13 cellular contexts compared by ENCODE assay signal in genomic region chr7:28904539-28905143, GRCh38. TPM values are rescaled to one million over a fixed set of nuclear protein-coding genes. Genes with fewer than 3 reads are reported as not detected.
DNase-seq lines count a peak whose midpoint lies in the region; ATAC-seq and TF ChIP-seq lines count a peak whose summit lies in the region.
"Had no signal": no experiment of that assay in that cellular context is flagged by ENCODE, and none has a peak within 500 bp of the region (broad histone marks: within the 10 kb centered on the region; RNA-seq: fewer than 3 reads in every experiment).

No MANE protein-coding gene starts in this region.

- no peak overlapping the region for H3K9ac ChIP-seq in neural progenitor cell

- DNase-seq in Daoy (ENCODE audit: low read depth): peak; percentile 42
- DNase-seq in NCI-H69 (lab: John Stamatoyannopoulos, UW): peak; percentile 96
- peak; percentile 15 for DNase-seq in epithelial cell of esophagus (ENCODE audit: low read depth)
- DNase-seq in neural progenitor cell (ENCODE audit: low spot score): peak; percentile 34
- DNase-seq in HUDEP-2 (lab: John Stamatoyannopoulos, UW; ENCODE audit: unreplicated experiment in 76 of 76): no peak
- no peak for DNase-seq in T-cell
- DNase-seq in COR-L47 (lab: John Stamatoyannopoulos, UW): no peak
- no peak for DNase-seq in COLO829 (ENCODE audit: low spot score)
- DNase-seq: activated naive CD4-positive, alpha-beta T cell; naive thymus-derived CD8-positive, alpha-beta T cell; NCI-H526 had no signal

- no peaks in the 10 kb centered on the region for H3K36me3 ChIP-seq in neural progenitor cell
- H3K36me3 ChIP-seq: gastroesophageal sphincter had no signal

- peaks cover 42% of the 10 kb centered on the region for H3F3A ChIP-seq in neural progenitor cell (ENCODE audit: low read depth)

- H3K4me3 ChIP-seq in epithelial cell of esophagus (ENCODE audit: low read length) (no peak overlapping the region), neural progenitor cell (no peak overlapping the region)

- H3K27ac Mint-ChIP-seq in neural progenitor cell (no peak overlapping the region), T-cell (no peak overlapping the region)
- H3K27ac Mint-ChIP-seq: naive thymus-derived CD8-positive, alpha-beta T cell had no signal

- ATAC-seq in T-cell (replicated peaks in 1 of 4): no peak
- ATAC-seq: gastroesophageal sphincter; naive thymus-derived CD8-positive, alpha-beta T cell had no signal

- H3K27me3 ChIP-seq in neural progenitor cell: no peaks in the 10 kb centered on the region
- H3K27me3 ChIP-seq: gastroesophageal sphincter had no signal

- H3K4me1 Mint-ChIP-seq in neural progenitor cell: peaks cover 31% of the 10 kb centered on the region
- H3K4me1 Mint-ChIP-seq in T-cell: no peaks in the 10 kb centered on the region
- H3K4me1 Mint-ChIP-seq: naive thymus-derived CD8-positive, alpha-beta T cell had no signal

- H3K36me3 Mint-ChIP-seq in neural progenitor cell: no peaks in the 10 kb centered on the region
- no peaks in the 10 kb centered on the region for H3K36me3 Mint-ChIP-seq in T-cell
- H3K36me3 Mint-ChIP-seq: naive thymus-derived CD8-positive, alpha-beta T cell had no signal

- CTCF ChIA-PET in T-cell (lab: Charles Lee): interaction anchor here (0.6 to 1.0 kb wide), 4 partner anchors 16 to 410 kb away, joined by 3 to 4 read pairs (median 3); no protein-coding TSS in a partner anchor

- H3K9me3 ChIP-seq in neural progenitor cell (ENCODE audit: low read depth): no peaks in the 10 kb centered on the region
- H3K9me3 ChIP-seq: gastroesophageal sphincter had no signal

- H3K4me1 ChIP-seq in neural progenitor cell: peaks cover 55% of the 10 kb centered on the region

- H4K20me1 ChIP-seq in neural progenitor cell (ENCODE audit: low read depth): no peaks in the 10 kb centered on the region

- no peaks in the 10 kb centered on the region for H3K27me3 Mint-ChIP-seq in neural progenitor cell (ENCODE audit: insufficient read depth, low read depth)
- peaks cover 20 to 27% of the 10 kb centered on the region in 2 donors for H3K27me3 Mint-ChIP-seq in T-cell

- H3K4me2 ChIP-seq in neural progenitor cell: peak overlapping the region; percentile 59

- peak overlapping the region; percentile 44 for H3K27ac ChIP-seq in neural progenitor cell
- H3K27ac ChIP-seq: gastroesophageal sphincter had no signal

- POLR2A ChIA-PET in T-cell (lab: Charles Lee): no interaction called here

- peak overlapping the region; percentile 57 for H2AFZ ChIP-seq in neural progenitor cell (replicated peaks)

- TF ChIP-seq CTCF in epithelial cell of esophagus (IDR thresholded peaks at IDR 0.05; ENCODE audit: insufficient read depth, low read depth, low read length, missing control alignments) (no peak), neural progenitor cell (IDR thresholded peaks at IDR 0.05) (no peak)

- H3K4me3 Mint-ChIP-seq in neural progenitor cell (no peak overlapping the region), T-cell (no peak overlapping the region)
- H3K4me3 Mint-ChIP-seq: naive thymus-derived CD8-positive, alpha-beta T cell had no signal

- H3K9me3 Mint-ChIP-seq in neural progenitor cell: no peaks in the 10 kb centered on the region
- H3K9me3 Mint-ChIP-seq in T-cell: no peaks in the 10 kb centered on the region
- H3K9me3 Mint-ChIP-seq: naive thymus-derived CD8-positive, alpha-beta T cell had no signal

- H3K79me2 ChIP-seq in neural progenitor cell (ENCODE audit: low read depth): no peaks in the 10 kb centered on the region

RNA-seq across cellular contexts. Expression of gene TRIL, which starts 53.5 kb away (rescaled TPM):
- 0.11 and 0.15 TPM in 2 replicates for total RNA-seq in Daoy (2014; rRNA removed; shearing (Covaris generic))
- total RNA-seq in neural progenitor cell (ENCODE audit: low replicate concordance) (8.5 and 14.3 TPM in 2 replicates), T-cell (not detected)
- total RNA-seq: HT1080; naive thymus-derived CD8-positive, alpha-beta T cell had no signal

Comparison
In these comparisons a context has a peak if more than half of its experiments do, and no peak if none do; other contexts are left out.
1. DNase-seq: peak in Daoy (single experiment), NCI-H69 (single experiment), epithelial cell of esophagus (single experiment) and neural progenitor cell (single experiment); none in HUDEP-2 (0 of 76), T-cell (0 of 34), COR-L47 (single experiment) and COLO829 (single experiment).